In genomic region chr20:9147553-9148024, GRCh38 we compare ENCODE assay signal across 11 cellular contexts.
DNase-seq lines count a peak whose midpoint lies in the region; ATAC-seq and TF ChIP-seq lines count a peak whose summit lies in the region.
"Had no signal": no experiment of that assay in that cellular context is flagged by ENCODE, and none has a peak within 500 bp of the region (broad histone marks: within the 10 kb centered on the region; RNA-seq: fewer than 3 reads in every experiment).

No MANE protein-coding gene starts in this region.

- H3K9me3 ChIP-seq in RWPE2 (ENCODE audit: severe bottlenecking) = no peaks in the 10 kb centered on the region
- H3K9me3 ChIP-seq: gastrocnemius medialis had no signal

- DNase-seq in HCEC 1CT (peak; percentile 69), RWPE2 (ENCODE audit: low spot score) (no peak), erythroblast (lab: John Stamatoyannopoulos, UW) (peak; percentile 2 to 19), skeletal muscle cell (ENCODE audit: low read depth) (peak; percentile 45), NCI-H146 (lab: John Stamatoyannopoulos, UW) (no peak), kidney glomerular epithelial cell (lab: John Stamatoyannopoulos, UW) (no peak)
- DNase-seq: gastrocnemius medialis; naive thymus-derived CD8-positive, alpha-beta T cell; substantia nigra had no signal

- ATAC-seq in RWPE2 (ENCODE audit: low read depth) = peak; percentile 98
- ATAC-seq in GM19395 (IDR thresholded peaks at IDR 0.05; ENCODE audit: unreplicated experiment) = no peak
- ATAC-seq: gastrocnemius medialis; naive thymus-derived CD8-positive, alpha-beta T cell had no signal

- no peaks in the 10 kb centered on the region; the same call in 1 of the 2 replicates for H3K36me3 ChIP-seq in RWPE2 (ENCODE audit: low read depth)
- H3K36me3 ChIP-seq: gastrocnemius medialis had no signal

- no peaks in the 10 kb centered on the region for H3K27me3 ChIP-seq in RWPE2 (ENCODE audit: insufficient read depth, poor library complexity, severe bottlenecking)
- H3K27me3 ChIP-seq: gastrocnemius medialis had no signal

- H3K4me3 ChIP-seq in RWPE2 (ENCODE audit: severe bottlenecking) = no peak overlapping the region
- H3K4me3 ChIP-seq in skeletal muscle cell (ENCODE audit: low read depth, low read length) = no peak overlapping the region
- H3K4me3 ChIP-seq: gastrocnemius medialis had no signal

- peak overlapping the region; percentile 24 for H3K27ac ChIP-seq in RWPE2 (ENCODE audit: poor library complexity, severe bottlenecking)
- H3K27ac ChIP-seq: gastrocnemius medialis, RWPE1 had no signal

- no peak for TF ChIP-seq POLR2A in erythroblast (IDR thresholded peaks at IDR 0.05; ENCODE audit: low read length)

- peaks cover 20% of the 10 kb centered on the region for H3K4me1 ChIP-seq in RWPE2 (ENCODE audit: insufficient read depth, poor library complexity, severe bottlenecking)
- H3K4me1 ChIP-seq: gastrocnemius medialis had no signal

- no peak for TF ChIP-seq CTCF in RWPE2 (IDR thresholded peaks at IDR 0.05; ENCODE audit: poor library complexity, severe bottlenecking)

Comparison
In these comparisons a context has a peak if more than half of its experiments do, and no peak if none do; other contexts are left out.
1. DNase-seq: peak in HCEC 1CT (single experiment), erythroblast (2 of 2) and skeletal muscle cell (single experiment); none in RWPE2 (single experiment), NCI-H146 (single experiment) and kidney glomerular epithelial cell (single experiment).